In the genomic region with DNA sequence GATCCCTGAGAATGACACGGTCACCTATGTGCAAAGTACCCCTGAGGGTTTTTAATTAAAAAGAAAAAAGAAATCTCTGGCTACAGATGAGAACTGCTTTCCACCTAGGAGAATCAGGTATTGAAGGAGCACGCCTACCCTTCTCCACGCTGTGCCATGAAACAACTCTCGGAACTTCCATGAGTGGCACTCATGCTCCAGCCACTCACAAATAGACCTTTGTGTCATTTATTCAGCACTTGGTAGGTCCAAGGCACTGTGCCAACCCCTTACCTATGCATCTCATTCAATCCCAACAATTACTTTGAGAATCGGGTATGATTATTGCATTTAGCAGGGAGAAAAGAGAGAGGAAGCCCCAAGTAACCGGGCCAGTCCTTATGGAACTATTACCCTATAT, we compare ENCODE assay signal across 24 cellular contexts. TPM values are rescaled to one million over a fixed set of nuclear protein-coding genes. Genes with fewer than 3 reads are reported as not detected.
DNase-seq lines count a peak whose midpoint lies in the region; ATAC-seq lines count a peak whose summit lies in the region.
"Had no signal": no experiment of that assay in that cellular context is flagged by ENCODE, and none has a peak within 500 bp of the region (broad histone marks: within the 10 kb centered on the region; RNA-seq: fewer than 3 reads in every experiment).

No MANE protein-coding gene starts in this region.

- no peaks in the 10 kb centered on the region for H3K9me3 ChIP-seq in CD4-positive, CD25-positive, alpha-beta regulatory T cell (ENCODE audit: control insufficient read depth in 2 of 2, low read length in 2 of 2)
- no peaks in the 10 kb centered on the region for H3K9me3 ChIP-seq in CD8-positive, alpha-beta memory T cell (ENCODE audit: low read length)
- H3K9me3 ChIP-seq in T-helper 17 cell (ENCODE audit: control insufficient read depth, low read length, poor library complexity, severe bottlenecking), result no peaks in the 10 kb centered on the region
- H3K9me3 ChIP-seq in naive thymus-derived CD4-positive, alpha-beta T cell (ENCODE audit: control insufficient read depth in 2 of 3, low read length in 3 of 3), result no peaks in the 10 kb centered on the region
- H3K9me3 ChIP-seq: gastroesophageal sphincter, HAP-1, lower lobe of right lung, mucosa of descending colon, suprapubic skin had no signal

- intact Hi-C loops in naive thymus-derived CD4-positive, alpha-beta T cell (cut with micrococcal nuclease), result loop anchor here (1.0 to 2.0 kb wide), 8 partner anchors 9 to 45 kb away; a partner anchor contains a TSS

- H3K9me3 Mint-ChIP-seq in CD4-positive, CD25-positive, alpha-beta regulatory T cell, result peaks cover 0 to 6% (median 0%) of the 10 kb centered on the region in 7 donors
- peaks cover 0 to 5% (median 0%) of the 10 kb centered on the region in 5 donors for H3K9me3 Mint-ChIP-seq in CD8-positive, alpha-beta memory T cell
- peaks cover 0 to 3% (median 0%) of the 10 kb centered on the region in 11 donors for H3K9me3 Mint-ChIP-seq in naive thymus-derived CD4-positive, alpha-beta T cell

- H3K36me3 ChIP-seq in CD4-positive, CD25-positive, alpha-beta regulatory T cell (ENCODE audit: control insufficient read depth, insufficient read depth, low read length), result no peaks in the 10 kb centered on the region
- H3K36me3 ChIP-seq in CD8-positive, alpha-beta memory T cell (ENCODE audit: insufficient read depth, low read length), result no peaks in the 10 kb centered on the region
- H3K36me3 ChIP-seq in naive thymus-derived CD4-positive, alpha-beta T cell (ENCODE audit: control insufficient read depth in 2 of 3, insufficient read depth in 3 of 3, low read length in 3 of 3), result no peaks in the 10 kb centered on the region
- H3K36me3 ChIP-seq: brain microvascular endothelial cell, gastroesophageal sphincter, HAP-1, lower lobe of right lung, suprapubic skin had no signal

- ATAC-seq in CD4-positive, CD25-positive, alpha-beta regulatory T cell (ENCODE audit: low read depth in 2 of 2), result no peak
- ATAC-seq in T-helper 17 cell, result no peak
- no peak for ATAC-seq in naive thymus-derived CD4-positive, alpha-beta T cell
- no peak for ATAC-seq in GM19452 (IDR thresholded peaks at IDR 0.05; ENCODE audit: unreplicated experiment)
- no peak for ATAC-seq in GM21723 (IDR thresholded peaks at IDR 0.05; ENCODE audit: unreplicated experiment)
- ATAC-seq: gastroesophageal sphincter had no signal

- POLR2A ChIA-PET in CD8-positive, alpha-beta memory T cell (lab: Charles Lee), result interaction anchor here (0.7 kb wide), 1 partner anchor 23 kb away, joined by 3 read pairs; no protein-coding TSS in a partner anchor
- POLR2A ChIA-PET in naive thymus-derived CD4-positive, alpha-beta T cell (lab: Charles Lee), result interaction anchor here (1.0 to 3.7 kb wide), 5 partner anchors 8 to 50 kb away, joined by 3 to 12 read pairs (median 4); no protein-coding TSS in a partner anchor

- H3K27ac ChIP-seq in CD4-positive, CD25-positive, alpha-beta regulatory T cell (ENCODE audit: insufficient read depth, low read length, poor library complexity, severe bottlenecking), result peak overlapping the region; percentile 77
- H3K27ac ChIP-seq in CD8-positive, alpha-beta memory T cell (ENCODE audit: low read depth, low read length), result no peak overlapping the region
- no peak overlapping the region for H3K27ac ChIP-seq in naive thymus-derived CD4-positive, alpha-beta T cell (ENCODE audit: low read depth, low read length)
- H3K27ac ChIP-seq: brain microvascular endothelial cell, C4-2B, gastroesophageal sphincter, HL-60, lower lobe of right lung, suprapubic skin had no signal

- H3K36me3 Mint-ChIP-seq in CD4-positive, CD25-positive, alpha-beta regulatory T cell, result no peaks in the 10 kb centered on the region
- H3K36me3 Mint-ChIP-seq in CD8-positive, alpha-beta memory T cell, result peaks cover 0 to 6% (median 1%) of the 10 kb centered on the region in 3 donors
- H3K36me3 Mint-ChIP-seq in T-helper 17 cell (ENCODE audit: low read depth), result peaks cover 3% of the 10 kb centered on the region
- peaks cover 0 to 14% (median 0%) of the 10 kb centered on the region in 5 donors for H3K36me3 Mint-ChIP-seq in naive thymus-derived CD4-positive, alpha-beta T cell

- H3K4me3 Mint-ChIP-seq in CD4-positive, CD25-positive, alpha-beta regulatory T cell, result peak overlapping the region; percentile 9 to 72 (median 37)
- peak overlapping the region in 3 of 7 donors; percentile 29 to 72 (median 64) for H3K4me3 Mint-ChIP-seq in CD8-positive, alpha-beta memory T cell
- H3K4me3 Mint-ChIP-seq in T-helper 17 cell, result no peak overlapping the region
- H3K4me3 Mint-ChIP-seq in naive thymus-derived CD4-positive, alpha-beta T cell, result peak overlapping the region in 2 of 10 donors; percentile 14 to 79
- H3K4me3 Mint-ChIP-seq: nephron progenitor cell had no signal

- H3K27me3 ChIP-seq in CD4-positive, CD25-positive, alpha-beta regulatory T cell (ENCODE audit: control insufficient read depth, insufficient read depth, low read length), result no peaks in the 10 kb centered on the region
- H3K27me3 ChIP-seq in CD8-positive, alpha-beta memory T cell (ENCODE audit: insufficient read depth, low read length, poor library complexity, severe bottlenecking), result no peaks in the 10 kb centered on the region
- H3K27me3 ChIP-seq in naive thymus-derived CD4-positive, alpha-beta T cell (ENCODE audit: control insufficient read depth in 2 of 2, insufficient read depth in 2 of 2, low read length in 2 of 2), result no peaks in the 10 kb centered on the region
- H3K27me3 ChIP-seq: brain microvascular endothelial cell, gastroesophageal sphincter, suprapubic skin had no signal

- CTCF ChIA-PET in CD8-positive, alpha-beta memory T cell (lab: Charles Lee), result interaction anchor here (0.8 to 7.5 kb wide), 5 partner anchors 21 to 145 kb away, joined by 3 to 44 read pairs (median 11); no protein-coding TSS in a partner anchor
- CTCF ChIA-PET in naive thymus-derived CD4-positive, alpha-beta T cell (lab: Charles Lee), result no interaction called here

- H3K27ac Mint-ChIP-seq in CD4-positive, CD25-positive, alpha-beta regulatory T cell, result peak overlapping the region; percentile 94 to 100 (median 96)
- peak overlapping the region; percentile 64 to 100 (median 98) for H3K27ac Mint-ChIP-seq in CD8-positive, alpha-beta memory T cell
- peak overlapping the region; percentile 96 for H3K27ac Mint-ChIP-seq in T-helper 17 cell
- peak overlapping the region in 7 of 9 donors; percentile 75 to 99 (median 90) for H3K27ac Mint-ChIP-seq in naive thymus-derived CD4-positive, alpha-beta T cell
- H3K27ac Mint-ChIP-seq: nephron progenitor cell had no signal

- H3K27me3 Mint-ChIP-seq in CD4-positive, CD25-positive, alpha-beta regulatory T cell, result no peaks in the 10 kb centered on the region
- H3K27me3 Mint-ChIP-seq in CD8-positive, alpha-beta memory T cell, result no peaks in the 10 kb centered on the region
- H3K27me3 Mint-ChIP-seq in T-helper 17 cell, result no peaks in the 10 kb centered on the region
- peaks cover 0 to 5% (median 0%) of the 10 kb centered on the region in 5 donors for H3K27me3 Mint-ChIP-seq in naive thymus-derived CD4-positive, alpha-beta T cell

- no peak for DNase-seq in CD4-positive, CD25-positive, alpha-beta regulatory T cell
- DNase-seq in CD8-positive, alpha-beta memory T cell, result no peak
- DNase-seq in T-helper 17 cell (no peak), midbrain (lab: John Stamatoyannopoulos, UW) (no peak), dermis blood vessel endothelial cell (no peak)
- no peak for DNase-seq in naive thymus-derived CD4-positive, alpha-beta T cell
- DNase-seq: amygdala, brain microvascular endothelial cell, KG1, lower lobe of right lung, MM.1S, mucosa of descending colon, NCI-H1105 treated with DMSO at 0.1 percent for 48 hours, NCI-H2029, NCI-H226, NCI-H774, nephron progenitor cell had no signal

- peaks cover 78% of the 10 kb centered on the region for H3K4me1 ChIP-seq in CD4-positive, CD25-positive, alpha-beta regulatory T cell (ENCODE audit: control insufficient read depth, insufficient read depth, low read length, poor library complexity, severe bottlenecking)
- peaks cover 82% of the 10 kb centered on the region for H3K4me1 ChIP-seq in CD8-positive, alpha-beta memory T cell (ENCODE audit: insufficient read depth, low read length)
- peaks cover 40 to 74% of the 10 kb centered on the region in 2 donors for H3K4me1 ChIP-seq in naive thymus-derived CD4-positive, alpha-beta T cell (ENCODE audit: control insufficient read depth in 2 of 2, insufficient read depth in 2 of 2, low read length in 2 of 2)
- H3K4me1 ChIP-seq: HAP-1 had no signal

- H3K4me3 ChIP-seq in CD4-positive, CD25-positive, alpha-beta regulatory T cell (ENCODE audit: low read depth, low read length), result no peak overlapping the region
- no peak overlapping the region for H3K4me3 ChIP-seq in CD8-positive, alpha-beta memory T cell (ENCODE audit: low read length)
- H3K4me3 ChIP-seq in naive thymus-derived CD4-positive, alpha-beta T cell (ENCODE audit: low read length), result no peak overlapping the region
- H3K4me3 ChIP-seq: gastroesophageal sphincter, HAP-1, lower lobe of right lung, mucosa of descending colon, suprapubic skin had no signal

- H3K4me1 Mint-ChIP-seq in CD4-positive, CD25-positive, alpha-beta regulatory T cell, result peaks cover 20 to 96% (median 72%) of the 10 kb centered on the region in 4 donors
- peaks cover 89 to 95% (median 94%) of the 10 kb centered on the region in 3 donors for H3K4me1 Mint-ChIP-seq in CD8-positive, alpha-beta memory T cell
- H3K4me1 Mint-ChIP-seq in T-helper 17 cell, result peaks cover 61% of the 10 kb centered on the region
- H3K4me1 Mint-ChIP-seq in naive thymus-derived CD4-positive, alpha-beta T cell, result peaks cover 35 to 77% (median 73%) of the 10 kb centered on the region in 7 donors

RNA-seq across cellular contexts. Expression of a gene that starts 44.9 kb away (rescaled TPM):
- total RNA-seq in CD4-positive, CD25-positive, alpha-beta regulatory T cell, result 274 TPM
- polyA plus RNA-seq in CD4-positive, CD25-positive, alpha-beta regulatory T cell, result 100 to 1,000 TPM; 109 to 206 (median 167) TPM
- total RNA-seq in CD8-positive, alpha-beta memory T cell, result 10 to 100 TPM; 57.4 to 59.5 TPM
- 80.2 TPM for polyA plus RNA-seq in CD8-positive, alpha-beta memory T cell
- total RNA-seq in T-helper 17 cell (100 to 1,000 TPM; 187 to 226 TPM), dermis blood vessel endothelial cell (2.0 TPM in 2 replicates)
- 10 to 100 TPM; 84.1 to 98.8 (median 91.4) TPM for total RNA-seq in naive thymus-derived CD4-positive, alpha-beta T cell
- polyA plus RNA-seq in naive thymus-derived CD4-positive, alpha-beta T cell, result 10 to 100 TPM; 51.4 to 71.2 TPM

Comparison
In these comparisons a context has a peak if more than half of its experiments do, and no peak if none do; other contexts are left out.
1. RNA of a gene that starts 44.9 kb away (total RNA-seq): 274 TPM in CD4-positive, CD25-positive, alpha-beta regulatory T cell (single experiment), 187 to 226 TPM in T-helper 17 cell, 84.1 to 98.8 TPM in naive thymus-derived CD4-positive, alpha-beta T cell and 57.4 to 59.5 TPM in CD8-positive, alpha-beta memory T cell; 2.0 TPM in dermis blood vessel endothelial cell; every median in the first group is over 10 times any median in the second.
2. Peak in every context shown above with its lines, with median percentiles within 50 percentile points of each other: H3K27ac Mint-ChIP-seq.